In genomic region chr3:55169161-55169560, GRCh38 we compare ENCODE assay signal across 16 cellular contexts.
A peak's percentile ranks its signal among the peaks of the same experiment; 100 is the strongest.
DNase-seq lines count a peak whose midpoint lies in the region; ATAC-seq and TF ChIP-seq lines count a peak whose summit lies in the region.
"Had no signal": no experiment of that assay in that cellular context is flagged by ENCODE, and none has a peak within 500 bp of the region (broad histone marks: within the 10 kb centered on the region; RNA-seq: fewer than 3 reads in every experiment).

No MANE protein-coding gene starts in this region.

- H3K79me1 ChIP-seq in IMR-90 (ENCODE audit: low read depth in 1 of 2, low read length in 2 of 2) = peaks cover 4 to 14% of the 10 kb centered on the region in 2 experiments

- H3K4me2 ChIP-seq in IMR-90 (ENCODE audit: low read depth, low read length) (no peak overlapping the region), skeletal muscle satellite cell (ENCODE audit: low read length) (peak overlapping the region; percentile 21)
- H3K4me2 ChIP-seq: PC-9 had no signal

- dilution Hi-C loops in IMR-90 (cut with HindIII; ENCODE audit: low sequenced_read_pairs, unreplicated experiment) = no loop called here

- peak overlapping the region; percentile 95 for H3K56ac ChIP-seq in IMR-90 (ENCODE audit: extremely low read depth, insufficient read depth, low read length)

- peak overlapping the region; percentile 99 for H3K18ac ChIP-seq in IMR-90 (ENCODE audit: low read depth, low read length)

- BruUV-seq in IMR-90 (replicated peaks; lab: Mats Ljungman, UMichigan) = no TSS peak

- TF ChIP-seq CTCF in IMR-90 (conservative IDR thresholded peaks at IDR 0.05; ENCODE audit: low read depth, low read length) = no peak
- TF ChIP-seq CTCF in choroid plexus epithelial cell (conservative IDR thresholded peaks at IDR 0.05; ENCODE audit: low read depth, low read length) = no peak

- peak overlapping the region; percentile 98 for H3K27ac ChIP-seq in IMR-90 (ENCODE audit: insufficient read depth, low read length)
- H3K27ac ChIP-seq: PC-9 had no signal

- H2AFZ ChIP-seq in IMR-90 (replicated peaks; ENCODE audit: low read length, poor library complexity) = no peak overlapping the region
- H2AFZ ChIP-seq: PC-9 had no signal

- H3K4me3 ChIP-seq in IMR-90 (ENCODE audit: insufficient read depth, low read depth, low read length) = no peak overlapping the region
- H3K4me3 ChIP-seq in choroid plexus epithelial cell (ENCODE audit: low read depth, low read length) = no peak overlapping the region
- no peak overlapping the region for H3K4me3 ChIP-seq in skeletal muscle satellite cell (ENCODE audit: low read length)
- H3K4me3 ChIP-seq: MG63, PC-9 had no signal

- H3K27me3 ChIP-seq in IMR-90 (ENCODE audit: control insufficient read depth, insufficient read depth, low read length) = no peaks in the 10 kb centered on the region
- no peaks in the 10 kb centered on the region for H3K27me3 ChIP-seq in skeletal muscle satellite cell (ENCODE audit: control insufficient read depth, insufficient read depth, low read length)
- H3K27me3 ChIP-seq: MG63 had no signal

- peak overlapping the region; percentile 97 for H4K91ac ChIP-seq in IMR-90 (ENCODE audit: insufficient read depth, low read depth, low read length)

- H3K23ac ChIP-seq in IMR-90 (ENCODE audit: low read depth, low read length) = peak overlapping the region; percentile 80

- H3K4me1 ChIP-seq in IMR-90 (ENCODE audit: control insufficient read depth, insufficient read depth, low read length) (peaks cover 38% of the 10 kb centered on the region), skeletal muscle satellite cell (ENCODE audit: control insufficient read depth, insufficient read depth, low read length) (peaks cover 80% of the 10 kb centered on the region)

- POLR2A ChIA-PET in IMR-90 (lab: Charles Lee; ENCODE audit: unreplicated experiment) = interaction anchor here (0.7 to 2.5 kb wide), 9 partner anchors 8 to 329 kb away, joined by 3 to 20 read pairs (median 4); partner anchors contain the start of gene WNT5A

- H2BK120ac ChIP-seq in IMR-90 (ENCODE audit: low read depth, low read length) = peak overlapping the region; percentile 99

- H3K9ac ChIP-seq in IMR-90 (ENCODE audit: low read depth, low read length) (peak overlapping the region; percentile 59; the same call in 1 of the 2 replicates), skeletal muscle satellite cell (ENCODE audit: low read depth, low read length) (peak overlapping the region; percentile 90)

- peak overlapping the region; percentile 79 to 95 for H4K8ac ChIP-seq in IMR-90 (ENCODE audit: low read depth in 2 of 2, low read length in 2 of 2)

- peaks cover 21% of the 10 kb centered on the region for H3K9me1 ChIP-seq in IMR-90 (ENCODE audit: insufficient read depth, low read length)

- peak overlapping the region; percentile 98 for H2BK20ac ChIP-seq in IMR-90 (ENCODE audit: low read depth, low read length)

- H3K36me3 ChIP-seq in IMR-90 (ENCODE audit: control insufficient read depth, insufficient read depth, low read length) (no peaks in the 10 kb centered on the region), skeletal muscle satellite cell (ENCODE audit: insufficient read depth, low read length) (no peaks in the 10 kb centered on the region)
- H3K36me3 ChIP-seq: MG63 had no signal

- ATAC-seq in IMR-90 (ENCODE audit: low read depth) = peak; percentile 50
- ATAC-seq in left lobe of liver = no peak
- ATAC-seq: HCT116, HepG2 had no signal

- TF ChIP-seq RAD21 in IMR-90 (IDR thresholded peaks at IDR 0.05; ENCODE audit: low read length) = no peak

- H4K20me1 ChIP-seq in IMR-90 (ENCODE audit: insufficient read depth, low read length) = no peaks in the 10 kb centered on the region

- TF ChIP-seq POLR2A in IMR-90 (IDR thresholded peaks at IDR 0.05; ENCODE audit: low read depth, low read length) = no peak

- peak overlapping the region; percentile 94 for H3K4ac ChIP-seq in IMR-90 (ENCODE audit: low read depth, low read length)

- intact Hi-C loops in IMR-90 (cut with micrococcal nuclease) = loop anchor here (1.0 to 10.0 kb wide), 12 partner anchors 9 to 876 kb away; no protein-coding TSS in a partner anchor

- peak overlapping the region; percentile 96 for H2AK5ac ChIP-seq in IMR-90 (ENCODE audit: low read depth, low read length)

- H3K9me3 ChIP-seq in IMR-90 (ENCODE audit: control insufficient read depth, insufficient read depth, low read length) (peaks cover 3% of the 10 kb centered on the region; the same call in 1 of the 2 replicates), skeletal muscle satellite cell (replicated peaks; ENCODE audit: low read length) (no peaks in the 10 kb centered on the region)
- H3K9me3 ChIP-seq: MG63 had no signal

- CTCF ChIA-PET in IMR-90 (lab: Yijun Ruan, JAX) = interaction anchor here (0.9 to 1.1 kb wide), 3 partner anchors 12 to 333 kb away, joined by 3 read pairs; no protein-coding TSS in a partner anchor

- H4K5ac ChIP-seq in IMR-90 (ENCODE audit: low read depth, low read length) = peak overlapping the region; percentile 98

- in situ Hi-C loops in IMR-90 (cut with MboI; ENCODE audit: low sequenced_read_pairs) = loop anchor here (5.0 to 10.0 kb wide), 4 partner anchors 217 to 556 kb away; no protein-coding TSS in a partner anchor

- H2AK9ac ChIP-seq in IMR-90 (replicated peaks; ENCODE audit: low read depth, low read length, poor library complexity) = peak overlapping the region; percentile 39

- peak overlapping the region; percentile 100 for H2BK5ac ChIP-seq in IMR-90 (ENCODE audit: low read depth, low read length, poor library complexity, severe bottlenecking)

- peak overlapping the region; percentile 87 for H3K14ac ChIP-seq in IMR-90 (replicated peaks; ENCODE audit: low read depth, low read length)

- H2BK15ac ChIP-seq in IMR-90 (ENCODE audit: low read depth, low read length) = peak overlapping the region; percentile 88

- DNase-seq in AG20443 (ENCODE audit: low spot score) = peak; percentile 45
- DNase-seq in IMR-90 = no peak
- peak; percentile 29 for DNase-seq in choroid plexus epithelial cell (ENCODE audit: low read depth)
- DNase-seq in DMS79 treated with DMSO at 0.1 percent for 48 hours (lab: John Stamatoyannopoulos, UW) = no peak
- no peak for DNase-seq in SHP77 treated with DMSO at 0.1 percent for 48 hours (lab: John Stamatoyannopoulos, UW)
- DNase-seq in left lobe of liver (ENCODE audit: low spot score) = no peak
- DNase-seq: CD4-positive, CD25-positive, alpha-beta regulatory T cell; NCI-H1092; NCI-H2081 treated with DMSO at 0.1 percent for 48 hours; NCI-H510A treated with DMSO at 0.1 percent for 48 hours; NCI-H82 had no signal

TF ChIP-seq in IMR-90, 13 proteins besides CTCF, POLR2A, EP300 and RAD21:
- TF ChIP-seq MXI1 (IDR thresholded peaks at IDR 0.05; ENCODE audit: borderline replicate concordance, low read depth, low read length) = no peak
- peak; percentile 92 for TF ChIP-seq USF2 (IDR thresholded peaks at IDR 0.05; ENCODE audit: low read depth, low read length)
TF ChIP-seq in IMR-90: peak in this region for 1.

Comparison
In these comparisons a context has a peak if more than half of its experiments do, and no peak if none do; other contexts are left out.
1. DNase-seq: peak in AG20443 (single experiment) and choroid plexus epithelial cell (single experiment); none in IMR-90 (single experiment), DMS79 treated with DMSO at 0.1 percent for 48 hours (single experiment), SHP77 treated with DMSO at 0.1 percent for 48 hours (single experiment) and left lobe of liver (single experiment).